In genomic region chr16:56870271-56870888, GRCh38 we compare ENCODE assay signal across 18 cellular contexts. TPM values are rescaled to one million over a fixed set of nuclear protein-coding genes. Genes with fewer than 3 reads are reported as not detected.
DNase-seq lines count a peak whose midpoint lies in the region; ATAC-seq, FAIRE-seq and TF ChIP-seq lines count a peak whose summit lies in the region.
"Had no signal": no experiment of that assay in that cellular context is flagged by ENCODE, and none has a peak within 500 bp of the region (broad histone marks: within the 10 kb centered on the region; RNA-seq: fewer than 3 reads in every experiment).

No MANE protein-coding gene starts in this region.

- H3K4me1 ChIP-seq in BLaER1 treated with 17β-estradiol and CSF1 and Interleukin-3, amounts not matched to agents 10 nM and 100 nM: peaks cover 50 to 83% (median 72%) of the 10 kb centered on the region in 10 experiments
- peaks cover 0 to 2% of the 10 kb centered on the region in 2 donors for H3K4me1 ChIP-seq in neuronal stem cell (ENCODE audit: control insufficient read depth in 2 of 2, insufficient read depth in 1 of 2, low read depth in 1 of 2, low read length in 2 of 2)
- no peaks in the 10 kb centered on the region; the same call in 1 of the 2 replicates for H3K4me1 ChIP-seq in H9 (ENCODE audit: insufficient read depth, low read length)

- intact Hi-C loops in activated B cell treated with CpG ODN at 0.5 μM for 24 hours (cut with micrococcal nuclease): loop anchor here (2.0 kb wide), 1 partner anchor 46 kb away; no protein-coding TSS in a partner anchor

- H3K36me3 Mint-ChIP-seq in activated B cell treated with CpG ODN at 0.5 μM for 24 hours (ENCODE audit: low read depth) (no peaks in the 10 kb centered on the region), H9 (ENCODE audit: insufficient read depth in 1 of 3, low read depth in 3 of 3) (no peaks in the 10 kb centered on the region)

- H4K20me1 ChIP-seq in BLaER1 treated with 17β-estradiol and CSF1 and Interleukin-3, amounts not matched to agents 10 nM and 100 nM: no peaks in the 10 kb centered on the region
- H4K20me1 ChIP-seq in H9 (ENCODE audit: control insufficient read depth, insufficient read depth, insufficient read length): no peaks in the 10 kb centered on the region

- H2BK5ac ChIP-seq in neuronal stem cell (ENCODE audit: low read length): no peak overlapping the region
- no peak overlapping the region for H2BK5ac ChIP-seq in H9 (ENCODE audit: insufficient read length, low read length)

- no peak overlapping the region for H4K8ac ChIP-seq in neuronal stem cell (ENCODE audit: low read depth, low read length)
- H4K8ac ChIP-seq in H9 (replicated peaks; ENCODE audit: insufficient read length, low read depth, low read length): no peak overlapping the region

- H3K4me2 ChIP-seq in BLaER1 treated with 17β-estradiol and CSF1 and Interleukin-3, amounts not matched to agents 10 nM and 100 nM: peak overlapping the region; percentile 56 to 92 (median 69)
- no peak overlapping the region for H3K4me2 ChIP-seq in neuronal stem cell (ENCODE audit: insufficient read depth, low read length, poor library complexity, severe bottlenecking)
- no peak overlapping the region for H3K4me2 ChIP-seq in H9 (ENCODE audit: insufficient read depth, insufficient read length, low read length)

- H2AFZ ChIP-seq in neuronal stem cell (ENCODE audit: low read length) (no peak overlapping the region), H9 (ENCODE audit: low read length) (no peak overlapping the region)

- no peaks in the 10 kb centered on the region for H3K27me3 ChIP-seq in BLaER1 treated with 17β-estradiol and CSF1 and Interleukin-3, amounts not matched to agents 10 nM and 100 nM
- H3K27me3 ChIP-seq in neuronal stem cell (ENCODE audit: control insufficient read depth in 3 of 3, insufficient read depth in 3 of 3, low read depth in 1 of 3, low read length in 3 of 3): no peaks in the 10 kb centered on the region
- H3K27me3 ChIP-seq in H9 (ENCODE audit: insufficient read depth, low read length): no peaks in the 10 kb centered on the region

- H3K9me3 ChIP-seq in BLaER1 treated with 17β-estradiol and CSF1 and Interleukin-3, amounts not matched to agents 10 nM and 100 nM (replicated peaks in 1 of 11): no peaks in the 10 kb centered on the region
- H3K9me3 ChIP-seq in neuronal stem cell (replicated peaks in 1 of 2; ENCODE audit: control insufficient read depth in 2 of 2, insufficient read depth in 1 of 2, low read depth in 1 of 2, low read length in 2 of 2) (no peaks in the 10 kb centered on the region), H9 (ENCODE audit: control insufficient read depth, low read depth, low read length) (no peaks in the 10 kb centered on the region)

- H2BK15ac ChIP-seq in neuronal stem cell (ENCODE audit: low read length) (peak overlapping the region; percentile 5), H9 (ENCODE audit: low read depth, low read length) (no peak overlapping the region)

- no peaks in the 10 kb centered on the region for H3K9me3 Mint-ChIP-seq in activated B cell treated with CpG ODN at 0.5 μM for 24 hours
- no peaks in the 10 kb centered on the region for H3K9me3 Mint-ChIP-seq in H9
- H3K9me3 Mint-ChIP-seq: CD4-positive, alpha-beta T cell had no signal

- no peak for FAIRE-seq in urothelium cell line (lab: Jason Lieb, UNC)

- H3K4me3 Mint-ChIP-seq in activated B cell treated with CpG ODN at 0.5 μM for 24 hours: peak overlapping the region; percentile 78
- no peak overlapping the region for H3K4me3 Mint-ChIP-seq in H9
- H3K4me3 Mint-ChIP-seq: CD4-positive, alpha-beta T cell had no signal

- TF ChIP-seq CTCF in activated B cell treated with CpG ODN at 0.5 μM for 24 hours (IDR thresholded peaks at IDR 0.05): no peak
- no peak for TF ChIP-seq CTCF in H9 (conservative IDR thresholded peaks at IDR 0.05)

- H3K9ac ChIP-seq in BLaER1 treated with 17β-estradiol and CSF1 and Interleukin-3, amounts not matched to agents 10 nM and 100 nM: peak overlapping the region in 6 of 11 experiments; percentile 8 to 56 (median 43); a peak in 10 of 22 replicates
- H3K9ac ChIP-seq in neuronal stem cell (ENCODE audit: low read depth, low read length, poor library complexity): peak overlapping the region; percentile 16
- H3K9ac ChIP-seq in H9 (ENCODE audit: extremely low read depth, insufficient read length, low read length): no peak overlapping the region

- no peaks in the 10 kb centered on the region for H3K27me3 Mint-ChIP-seq in activated B cell treated with CpG ODN at 0.5 μM for 24 hours
- H3K27me3 Mint-ChIP-seq in H9 (ENCODE audit: low read depth): no peaks in the 10 kb centered on the region
- H3K27me3 Mint-ChIP-seq: CD4-positive, alpha-beta T cell had no signal

- H4K91ac ChIP-seq in neuronal stem cell (ENCODE audit: low read depth, low read length, poor library complexity) (no peak overlapping the region), H9 (ENCODE audit: insufficient read length, low read depth, low read length) (no peak overlapping the region)

- no peaks in the 10 kb centered on the region for H3K23me2 ChIP-seq in H9 (ENCODE audit: insufficient read length, low read depth, low read length, poor library complexity, severe bottlenecking)

- ATAC-seq in HG03175 (IDR thresholded peaks at IDR 0.05; ENCODE audit: unreplicated experiment) (peak; percentile 43), activated B cell treated with CpG ODN at 0.5 μM for 24 hours (ENCODE audit: low read depth) (peak; percentile 53), HG02970 (IDR thresholded peaks at IDR 0.05; ENCODE audit: low FRiP score, unreplicated experiment) (no peak)

- no peak overlapping the region for H2BK120ac ChIP-seq in neuronal stem cell (ENCODE audit: low read depth, low read length)
- no peak overlapping the region for H2BK120ac ChIP-seq in H9 (ENCODE audit: low read depth, low read length, poor library complexity, severe bottlenecking)

- H3K27ac ChIP-seq in BLaER1 treated with 17β-estradiol and CSF1 and Interleukin-3, amounts not matched to agents 10 nM and 100 nM: peak overlapping the region in 10 of 11 experiments; percentile 20 to 69 (median 55); a peak in 16 of 22 replicates
- H3K27ac ChIP-seq in neuronal stem cell (replicated peaks; ENCODE audit: low read length) (no peak overlapping the region), H9 (ENCODE audit: insufficient read length, low read depth, low read length) (no peak overlapping the region)
- H3K27ac ChIP-seq: HL-60 had no signal

- H3K23ac ChIP-seq in neuronal stem cell (ENCODE audit: low read depth, low read length, poor library complexity) (no peak overlapping the region), H9 (ENCODE audit: insufficient read length, low read depth, low read length) (no peak overlapping the region)

- WGBS in neuronal stem cell (ENCODE audit: extremely low coverage in 2 of 2, insufficient read length in 2 of 2, insufficient replicate concordance in 1 of 2), 2 donors: no CpG with 5 or more reads among the region's 15 CpGs
- WGBS in H9 (ENCODE audit: extremely low coverage, insufficient read length, low lambda C conversion rate): no CpG with 5 or more reads among the region's 15 CpGs

- H3K4ac ChIP-seq in neuronal stem cell (ENCODE audit: low read length) (peak overlapping the region; percentile 26), H9 (ENCODE audit: low read depth, low read length) (no peak overlapping the region)

- peak overlapping the region in 1 of 10 experiments; percentile 29; a peak in 1 of 20 replicates for H3K4me3 ChIP-seq in BLaER1 treated with 17β-estradiol and CSF1 and Interleukin-3, amounts not matched to agents 10 nM and 100 nM
- no peak overlapping the region for H3K4me3 ChIP-seq in neuronal stem cell (ENCODE audit: low read length in 2 of 2)

- H3K14ac ChIP-seq in neuronal stem cell (ENCODE audit: low read length) (no peak overlapping the region), H9 (ENCODE audit: insufficient read depth, low read length) (no peak overlapping the region)

- H3K18ac ChIP-seq in neuronal stem cell (ENCODE audit: low read length) (peak overlapping the region; percentile 39), H9 (ENCODE audit: insufficient read length, low read depth, low read length) (no peak overlapping the region)

- no peak overlapping the region for H4K5ac ChIP-seq in H9 (ENCODE audit: insufficient read length, low read depth, low read length)

- peak overlapping the region; percentile 51 for H2AK5ac ChIP-seq in neuronal stem cell (ENCODE audit: low read depth, low read length)
- no peak overlapping the region for H2AK5ac ChIP-seq in H9 (ENCODE audit: insufficient read length, low read length)

- H3K56ac ChIP-seq in H9 (ENCODE audit: insufficient read length, low read depth, low read length): no peak overlapping the region

- POLR2A ChIA-PET in activated B cell treated with CpG ODN at 0.5 μM for 24 hours (lab: Charles Lee): interaction anchor here (0.7 to 15.6 kb wide), 6 partner anchors 9 to 188 kb away, joined by 4 to 444 read pairs (median 10); partner anchors contain the start of genes HERPUD1 and MT1X

- no peak for DNase-seq in activated B cell treated with CpG ODN at 0.5 μM for 24 hours
- DNase-seq in neuronal stem cell (ENCODE audit: low spot score): no peak
- no peak for DNase-seq in urothelium cell line (ENCODE audit: low spot score)
- no peak for DNase-seq in H9
- DNase-seq in stimulated activated CD4-positive, alpha-beta T cell treated with anti-CD3 and anti-CD28 coated beads, Interleukin-15, amount 100 ng/mL, for 24 hours: no peak
- DNase-seq: CD4-positive, alpha-beta T cell; KG1; NCI-H187 treated with DMSO at 0.1 percent for 48 hours; NCI-H446; NCI-H774 had no signal

- H3K36me3 ChIP-seq in BLaER1 treated with 17β-estradiol and CSF1 and Interleukin-3, amounts not matched to agents 10 nM and 100 nM: no peaks in the 10 kb centered on the region
- no peaks in the 10 kb centered on the region for H3K36me3 ChIP-seq in neuronal stem cell (replicated peaks in 1 of 2; ENCODE audit: control insufficient read depth in 2 of 2, insufficient read depth in 2 of 2, low read length in 2 of 2)

- CTCF ChIA-PET in activated B cell treated with CpG ODN at 0.5 μM for 24 hours (lab: Charles Lee): interaction anchor here (1.0 to 5.8 kb wide), 5 partner anchors 27 to 81 kb away, joined by 3 to 57 read pairs (median 5); no protein-coding TSS in a partner anchor

- H3K79me2 ChIP-seq in H9 (ENCODE audit: insufficient read depth, low read length): no peaks in the 10 kb centered on the region

- H3T11ph ChIP-seq in H9 (ENCODE audit: low read length): no peak overlapping the region

- H3K27ac Mint-ChIP-seq in activated B cell treated with CpG ODN at 0.5 μM for 24 hours: peak overlapping the region; percentile 85
- H3K27ac Mint-ChIP-seq in H9: no peak overlapping the region
- H3K27ac Mint-ChIP-seq: CD4-positive, alpha-beta T cell had no signal

- no peak overlapping the region for H2BK20ac ChIP-seq in H9 (ENCODE audit: low read depth, low read length, poor library complexity, severe bottlenecking)

- H2BK12ac ChIP-seq in neuronal stem cell (ENCODE audit: low read length): peak overlapping the region; percentile 4
- H2BK12ac ChIP-seq in H9 (ENCODE audit: insufficient read length, low read depth, low read length): no peak overlapping the region

- H3K79me1 ChIP-seq in neuronal stem cell (ENCODE audit: low read depth, low read length): no peaks in the 10 kb centered on the region
- no peaks in the 10 kb centered on the region for H3K79me1 ChIP-seq in H9 (ENCODE audit: insufficient read depth, low read depth, low read length, poor library complexity, severe bottlenecking)

- H3K4me1 Mint-ChIP-seq in activated B cell treated with CpG ODN at 0.5 μM for 24 hours: peaks cover 46% of the 10 kb centered on the region
- H3K4me1 Mint-ChIP-seq in H9: peaks cover 4 to 5% of the 10 kb centered on the region in 2 experiments

RNA-seq across cellular contexts. Expression of gene SLC12A3, which starts 5.4 kb away (rescaled TPM):
- total RNA-seq in activated B cell treated with CpG ODN at 0.5 μM for 24 hours (3.8 and 5.0 TPM in 2 replicates), H9 (2021) (not detected in 2 replicates)
- polyA plus RNA-seq in neuronal stem cell (2013, experiment 1 of 2): not detected
- polyA plus RNA-seq in neuronal stem cell (2013, experiment 2 of 2): not detected
- total RNA-seq: A673; Calu3; CD4-positive, alpha-beta T cell; H7; RPMI7951 had no signal

Comparison
In these comparisons a context has a peak if more than half of its experiments do, and no peak if none do; other contexts are left out.
1. H3K27ac ChIP-seq: peak in BLaER1 treated with 17β-estradiol and CSF1 and Interleukin-3, amounts not matched to agents 10 nM and 100 nM (10 of 11); none in neuronal stem cell (single experiment) and H9 (single experiment).
2. H3K4me2 ChIP-seq: peak in BLaER1 treated with 17β-estradiol and CSF1 and Interleukin-3, amounts not matched to agents 10 nM and 100 nM (11 of 11); none in neuronal stem cell (single experiment) and H9 (single experiment).